Comparison of ENCODE assay signal across 12 cellular contexts in genomic region chr4:37400326-37400881, GRCh38.
DNase-seq lines count a peak whose midpoint lies in the region; ATAC-seq, FAIRE-seq and TF ChIP-seq lines count a peak whose summit lies in the region.
"Had no signal": no experiment of that assay in that cellular context is flagged by ENCODE, and none has a peak within 500 bp of the region (broad histone marks: within the 10 kb centered on the region; RNA-seq: fewer than 3 reads in every experiment).

No MANE protein-coding gene starts in this region.

- H3K4me1 Mint-ChIP-seq in activated CD4-positive, alpha-beta T cell treated with anti-CD3 and anti-CD28 coated beads, Interleukin-2, amount 10 ng/mL, durations not matched to agents 24 days and 14 days = peaks cover 3% of the 10 kb centered on the region
- peaks cover 3 to 20% of the 10 kb centered on the region in 2 donors for H3K4me1 Mint-ChIP-seq in stimulated activated naive B cell treated with anti-CD40 and anti-IgM and Interleukin-4, amounts not matched to agents 10 μg/mL and 1 μg/mL and 100 μg/mL, for 72 hours

- peak; percentile 72 for ATAC-seq in GM21619 (IDR thresholded peaks at IDR 0.05; ENCODE audit: unreplicated experiment)
- peak; percentile 74 for ATAC-seq in HG03135 (IDR thresholded peaks at IDR 0.05; ENCODE audit: unreplicated experiment)
- ATAC-seq in stimulated activated naive B cell treated with anti-CD40 and anti-IgM and Interleukin-4, amounts not matched to agents 10 μg/mL and 1 μg/mL and 100 μg/mL, for 72 hours (replicated peaks) = peak; percentile 65 to 80
- no peak for ATAC-seq in pancreas

- FAIRE-seq in pancreas (lab: Jason Lieb, UNC) = no peak
- FAIRE-seq: H54 had no signal

- no peak overlapping the region for H3K4me3 ChIP-seq in pancreas

- H3K27ac ChIP-seq in pancreas = no peak overlapping the region

- H3K4me3 Mint-ChIP-seq in activated CD4-positive, alpha-beta T cell treated with anti-CD3 and anti-CD28 coated beads, Interleukin-2, amount 10 ng/mL, durations not matched to agents 24 days and 14 days = peak overlapping the region; percentile 18
- H3K4me3 Mint-ChIP-seq in stimulated activated naive B cell treated with anti-CD40 and anti-IgM and Interleukin-4, amounts not matched to agents 10 μg/mL and 1 μg/mL and 100 μg/mL, for 72 hours = no peak overlapping the region

- H3K4me1 ChIP-seq in pancreas = no peaks in the 10 kb centered on the region

- H3K36me3 Mint-ChIP-seq in activated CD4-positive, alpha-beta T cell treated with anti-CD3 and anti-CD28 coated beads, Interleukin-2, amount 10 ng/mL, durations not matched to agents 24 days and 14 days (ENCODE audit: low read depth) = no peaks in the 10 kb centered on the region
- H3K36me3 Mint-ChIP-seq in stimulated activated naive B cell treated with anti-CD40 and anti-IgM and Interleukin-4, amounts not matched to agents 10 μg/mL and 1 μg/mL and 100 μg/mL, for 72 hours = no peaks in the 10 kb centered on the region

- H3K27ac Mint-ChIP-seq in activated CD4-positive, alpha-beta T cell treated with anti-CD3 and anti-CD28 coated beads, Interleukin-2, amount 10 ng/mL, durations not matched to agents 24 days and 14 days = peak overlapping the region; percentile 74
- H3K27ac Mint-ChIP-seq in stimulated activated naive B cell treated with anti-CD40 and anti-IgM and Interleukin-4, amounts not matched to agents 10 μg/mL and 1 μg/mL and 100 μg/mL, for 72 hours = no peak overlapping the region

- WGBS in pancreas, 2 donors = 75 to 80% methylated on average over 2 of the region's 2 CpGs

- H3K27me3 Mint-ChIP-seq in activated CD4-positive, alpha-beta T cell treated with anti-CD3 and anti-CD28 coated beads, Interleukin-2, amount 10 ng/mL, durations not matched to agents 24 days and 14 days = no peaks in the 10 kb centered on the region
- peaks cover 12 to 22% of the 10 kb centered on the region in 2 donors for H3K27me3 Mint-ChIP-seq in stimulated activated naive B cell treated with anti-CD40 and anti-IgM and Interleukin-4, amounts not matched to agents 10 μg/mL and 1 μg/mL and 100 μg/mL, for 72 hours

- intact Hi-C loops in activated CD4-positive, alpha-beta T cell treated with anti-CD3 and anti-CD28 coated beads, Interleukin-2, amount 10 ng/mL, durations not matched to agents 24 days and 14 days (cut with micrococcal nuclease) = no loop called here
- intact Hi-C loops in cardiac septum (cut with DNase I) = no loop called here
- intact Hi-C loops in pancreas (cut with DNase I) = no loop called here

- no peaks in the 10 kb centered on the region for H3K27me3 ChIP-seq in pancreas

- no peaks in the 10 kb centered on the region for H3K36me3 ChIP-seq in pancreas

- H3K9me3 ChIP-seq in pancreas = no peaks in the 10 kb centered on the region

- no peak for DNase-seq in activated CD4-positive, alpha-beta T cell treated with anti-CD3 and anti-CD28 coated beads, Interleukin-2, amount 10 ng/mL, durations not matched to agents 24 days and 14 days
- DNase-seq in activated CD4-positive, alpha-beta T cell treated with anti-CD3 and anti-CD28 coated beads, Interleukin-2, amount 50 U/mL, for 48 hours = no peak
- no peak for DNase-seq in stimulated activated naive B cell treated with anti-CD40 and anti-IgM and Interleukin-4, amounts not matched to agents 10 μg/mL and 1 μg/mL and 100 μg/mL, for 72 hours
- no peak for DNase-seq in cardiac septum (ENCODE audit: low spot score)
- no peak for DNase-seq in pancreas
- no peak for DNase-seq in islet precursor cell
- DNase-seq: DND-41; stimulated activated CD4-positive, alpha-beta T cell treated with anti-CD3 and anti-CD28 coated beads, Interleukin-4, amount 100 ng/mL, for 4 hours; T-helper 2 cell had no signal

- peaks cover 7% of the 10 kb centered on the region for H3K9me3 Mint-ChIP-seq in activated CD4-positive, alpha-beta T cell treated with anti-CD3 and anti-CD28 coated beads, Interleukin-2, amount 10 ng/mL, durations not matched to agents 24 days and 14 days
- no peaks in the 10 kb centered on the region for H3K9me3 Mint-ChIP-seq in stimulated activated naive B cell treated with anti-CD40 and anti-IgM and Interleukin-4, amounts not matched to agents 10 μg/mL and 1 μg/mL and 100 μg/mL, for 72 hours

- no peak for TF ChIP-seq CTCF in pancreas (IDR thresholded peaks at IDR 0.05)

Comparison
In these comparisons a context has a peak if more than half of its experiments do, and no peak if none do; other contexts are left out.
1. ATAC-seq: peak in GM21619 (single experiment), HG03135 (single experiment) and stimulated activated naive B cell treated with anti-CD40 and anti-IgM and Interleukin-4, amounts not matched to agents 10 μg/mL and 1 μg/mL and 100 μg/mL, for 72 hours (2 of 2); none in pancreas (0 of 4).